In the genomic region with DNA sequence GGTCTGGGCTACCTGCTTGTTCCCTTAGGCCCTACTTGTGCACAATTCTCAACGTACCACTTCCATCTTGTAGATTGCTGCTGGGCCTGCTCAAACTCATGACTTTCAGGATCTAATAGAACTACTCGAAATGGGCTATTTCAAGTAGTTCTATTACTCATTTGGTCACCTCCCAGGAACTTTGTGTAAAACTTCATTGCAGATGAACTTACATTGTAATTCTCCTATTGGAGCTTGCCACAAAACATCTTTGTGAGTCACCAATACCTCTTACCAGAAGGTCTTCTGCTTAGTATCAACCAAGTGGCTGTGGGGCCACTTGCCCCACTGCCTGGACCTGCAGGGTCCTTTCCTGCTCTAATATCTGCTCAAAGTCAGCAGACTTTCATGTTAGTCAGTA, we compare ENCODE assay signal across 19 cellular contexts. TPM values are rescaled to one million over a fixed set of nuclear protein-coding genes. Genes with fewer than 3 reads are reported as not detected.
"Had no signal": no experiment of that assay in that cellular context is flagged by ENCODE, and none has a peak within 500 bp of the region (broad histone marks: within the 10 kb centered on the region; RNA-seq: fewer than 3 reads in every experiment).

No MANE protein-coding gene starts in this region.

- H3K4me1 ChIP-seq: colonic mucosa, lower lobe of right lung, parathyroid adenoma, transverse colon had no signal

- H3K4me3 Mint-ChIP-seq: activated naive CD8-positive, alpha-beta T cell treated with anti-CD3 and anti-CD28 coated beads for 36 hours; naive B cell; stimulated activated memory B cell treated with anti-CD40 and anti-IgM and Interleukin-4, amounts not matched to agents 10 μg/mL and 1 μg/mL and 100 μg/mL, for 72 hours; T-cell had no signal

- H2AFZ ChIP-seq: parathyroid adenoma had no signal

- ATAC-seq: lower lobe of right lung; stimulated activated memory B cell treated with anti-CD40 and anti-IgM and Interleukin-4, amounts not matched to agents 10 μg/mL and 1 μg/mL and 100 μg/mL, for 72 hours; T-cell had no signal

- DNase-seq: activated CD4-positive, alpha-beta T cell treated with anti-CD3 and anti-CD28 coated beads for 1 hour; activated CD4-positive, alpha-beta T cell treated with anti-CD3 and anti-CD28 coated beads, Interleukin-2, amount 50 U/mL, for 48 hours; activated gamma-delta T cell treated with Interleukin-2 at 50 U/mL for 16 hours; activated naive CD8-positive, alpha-beta T cell treated with anti-CD3 and anti-CD28 coated beads for 36 hours; activated T-cell treated with anti-CD3 and anti-CD28 coated beads, Interleukin-2, amount 50 U/mL, for 48 hours; aorta; colonic mucosa; hypothalamus; lower lobe of right lung; naive B cell; small intestine; substantia nigra; T-cell; T1000; transverse colon had no signal

- H3K4me1 Mint-ChIP-seq: activated naive CD8-positive, alpha-beta T cell treated with anti-CD3 and anti-CD28 coated beads for 36 hours; T-cell had no signal

- FAIRE-seq: small intestine had no signal

- H3K27ac ChIP-seq: colonic mucosa, lower lobe of right lung, parathyroid adenoma, transverse colon had no signal

- H3K9me3 ChIP-seq: colonic mucosa, lower lobe of right lung, transverse colon had no signal

- H3K9ac ChIP-seq: parathyroid adenoma had no signal

- H3K4me3 ChIP-seq: colonic mucosa, lower lobe of right lung, transverse colon had no signal

- H3K27me3 ChIP-seq: colonic mucosa, transverse colon had no signal

- H3K27ac Mint-ChIP-seq: activated naive CD8-positive, alpha-beta T cell treated with anti-CD3 and anti-CD28 coated beads for 36 hours; stimulated activated memory B cell treated with anti-CD40 and anti-IgM and Interleukin-4, amounts not matched to agents 10 μg/mL and 1 μg/mL and 100 μg/mL, for 72 hours; T-cell had no signal

- H3K36me3 Mint-ChIP-seq: activated naive CD8-positive, alpha-beta T cell treated with anti-CD3 and anti-CD28 coated beads for 36 hours; naive B cell; stimulated activated memory B cell treated with anti-CD40 and anti-IgM and Interleukin-4, amounts not matched to agents 10 μg/mL and 1 μg/mL and 100 μg/mL, for 72 hours; T-cell had no signal

- H3K27me3 Mint-ChIP-seq: activated naive CD8-positive, alpha-beta T cell treated with anti-CD3 and anti-CD28 coated beads for 36 hours; stimulated activated memory B cell treated with anti-CD40 and anti-IgM and Interleukin-4, amounts not matched to agents 10 μg/mL and 1 μg/mL and 100 μg/mL, for 72 hours; T-cell had no signal

- H3K36me3 ChIP-seq: colonic mucosa, lower lobe of right lung, transverse colon had no signal

- H3K9me3 Mint-ChIP-seq: activated naive CD8-positive, alpha-beta T cell treated with anti-CD3 and anti-CD28 coated beads for 36 hours; naive B cell; stimulated activated memory B cell treated with anti-CD40 and anti-IgM and Interleukin-4, amounts not matched to agents 10 μg/mL and 1 μg/mL and 100 μg/mL, for 72 hours; T-cell had no signal

- H3K79me2 ChIP-seq: parathyroid adenoma had no signal

RNA-seq across cellular contexts. Expression of gene MYOCOS, which starts 10.7 kb away (rescaled TPM):
- total RNA-seq: aorta, cardiac septum, colonic mucosa, fibroblast of lung, transverse colon had no signal
- polyA plus RNA-seq: aorta, fibroblast of lung, small intestine had no signal

RNA-seq across cellular contexts. Expression of gene MYOC, which starts 41.2 kb away (rescaled TPM):
- total RNA-seq: activated naive CD8-positive, alpha-beta T cell treated with anti-CD3 and anti-CD28 coated beads for 36 hours; T-cell had no signal
